In genomic region chr19:14555918-14556661, GRCh38 we compare ENCODE assay signal across 9 cellular contexts. TPM values are rescaled to one million over a fixed set of nuclear protein-coding genes. Genes with fewer than 3 reads are reported as not detected.
DNase-seq lines count a peak whose midpoint lies in the region; ATAC-seq, FAIRE-seq and TF ChIP-seq lines count a peak whose summit lies in the region.
"Had no signal": no experiment of that assay in that cellular context is flagged by ENCODE, and none has a peak within 500 bp of the region (broad histone marks: within the 10 kb centered on the region; RNA-seq: fewer than 3 reads in every experiment).

No MANE protein-coding gene starts in this region.

- TF ChIP-seq POLR2A in HepG2 (IDR thresholded peaks at IDR 0.05; ENCODE audit: insufficient read depth in 1 of 2, low read depth in 2 of 2, low read length in 2 of 2) (no peak), right lobe of liver (IDR thresholded peaks at IDR 0.05) (no peak), vagina (IDR thresholded peaks at IDR 0.05) (no peak)

- no peaks in the 10 kb centered on the region for H3K9me3 Mint-ChIP-seq in activated T-helper 17 cell treated with anti-CD3 and anti-CD28 coated beads, Interleukin-2, amount 50 U/mL, for 72 hours
- no peaks in the 10 kb centered on the region for H3K9me3 Mint-ChIP-seq in immature natural killer cell

- intact Hi-C loops in HepG2 (cut with micrococcal nuclease; ENCODE audit: unreplicated experiment), result no loop called here
- intact Hi-C loops in right lobe of liver (cut with DNase I), result loop anchor here in 1 of 2 donors (10.0 kb wide), 1 partner anchor 51 kb away; no protein-coding TSS in a partner anchor
- intact Hi-C loops in vagina (cut with DNase I), result no loop called here
- intact Hi-C loops in kidney (cut with DNase I), result no loop called here

- in situ Hi-C loops in HepG2 (cut with HindIII; ENCODE audit: extremely low pct_ligation_motif_present, low pct_unique_long_range_greater_than_20kb), result no loop called here

- peak overlapping the region; percentile 70 for H3K4me2 ChIP-seq in HepG2 (ENCODE audit: low read depth, low read length)

- H3K36me3 Mint-ChIP-seq in activated T-helper 17 cell treated with anti-CD3 and anti-CD28 coated beads, Interleukin-2, amount 50 U/mL, for 72 hours (ENCODE audit: low read depth), result peaks cover 10% of the 10 kb centered on the region
- H3K36me3 Mint-ChIP-seq in immature natural killer cell, result peaks cover 0 to 7% (median 0%) of the 10 kb centered on the region in 3 donors

- H3K4me1 Mint-ChIP-seq in activated T-helper 17 cell treated with anti-CD3 and anti-CD28 coated beads, Interleukin-2, amount 50 U/mL, for 72 hours, result peaks cover 13% of the 10 kb centered on the region
- peaks cover 56 to 58% of the 10 kb centered on the region in 2 donors for H3K4me1 Mint-ChIP-seq in immature natural killer cell

- H3K79me2 ChIP-seq in HepG2 (ENCODE audit: insufficient read depth, low read length), result peaks cover 51% of the 10 kb centered on the region

- TF ChIP-seq EP300 in HepG2 (IDR thresholded peaks at IDR 0.05; ENCODE audit: low read depth in 2 of 2, low read length in 2 of 2) (no peak), HepG2 (CRISPR knock-in tag; IDR thresholded peaks at IDR 0.05; ENCODE audit: borderline replicate concordance) (no peak)

- BruUV-seq in HepG2 (replicated peaks; lab: Mats Ljungman, UMichigan), result no TSS peak

- H3K4me1 ChIP-seq in HepG2 (ENCODE audit: insufficient read depth, low read length) (peaks cover 49% of the 10 kb centered on the region), right lobe of liver (peaks cover 0 to 48% (median 11%) of the 10 kb centered on the region in 4 donors), vagina (peaks cover 70% of the 10 kb centered on the region), kidney (ENCODE audit: control insufficient read depth in 1 of 2, insufficient read depth in 1 of 2, low read depth in 1 of 2, low read length in 2 of 2) (peaks cover 24 to 33% of the 10 kb centered on the region in 2 donors)

- no peaks in the 10 kb centered on the region for H3K27me3 Mint-ChIP-seq in activated T-helper 17 cell treated with anti-CD3 and anti-CD28 coated beads, Interleukin-2, amount 50 U/mL, for 72 hours
- peaks cover 0 to 11% (median 8%) of the 10 kb centered on the region in 3 donors for H3K27me3 Mint-ChIP-seq in immature natural killer cell (ENCODE audit: low read depth in 3 of 3)

- no peak for DNase-seq in HepG2 (ENCODE audit: low spot score)
- no peak for DNase-seq in right lobe of liver
- peak; percentile 39 to 54 (median 48) for DNase-seq in immature natural killer cell
- DNase-seq in vagina (ENCODE audit: extremely low spot score in 2 of 2), result no peak
- no peak for DNase-seq in activated gamma-delta T cell (lab: John Stamatoyannopoulos, UW)
- no peak for DNase-seq in NCI-H187 (lab: John Stamatoyannopoulos, UW)
- no peak for DNase-seq in kidney

- peak overlapping the region; percentile 70 for H3K4me3 Mint-ChIP-seq in activated T-helper 17 cell treated with anti-CD3 and anti-CD28 coated beads, Interleukin-2, amount 50 U/mL, for 72 hours
- peak overlapping the region; percentile 70 to 81 (median 79) for H3K4me3 Mint-ChIP-seq in immature natural killer cell

- H3K4me3 ChIP-seq in HepG2 (replicated peaks in 1 of 3; ENCODE audit: insufficient read depth in 1 of 3, low read depth in 2 of 3, low read length in 3 of 3) (no peak overlapping the region), right lobe of liver (no peak overlapping the region), vagina (peak overlapping the region in 1 of 2 donors; percentile 26), kidney (ENCODE audit: low read length in 2 of 2) (peak overlapping the region in 1 of 2 donors; percentile 21)

- CTCF ChIA-PET in HepG2 (lab: Yijun Ruan, JAX; ENCODE audit: low intra/inter-chr PET ratio, low total read pairs), result interaction anchor here (1.3 to 1.4 kb wide), 2 partner anchors 16 to 51 kb away, joined by 4 to 6 read pairs; partner anchors contain the start of gene NDUFB7

- POLR2A ChIA-PET in HepG2 (lab: Yijun Ruan, JAX), result interaction anchor here (1.1 to 2.6 kb wide), 3 partner anchors 36 to 38 kb away, joined by 3 to 17 read pairs (median 5); partner anchors contain the start of gene DNAJB1

- H3K27ac Mint-ChIP-seq in activated T-helper 17 cell treated with anti-CD3 and anti-CD28 coated beads, Interleukin-2, amount 50 U/mL, for 72 hours, result peak overlapping the region; percentile 90
- peak overlapping the region; percentile 85 to 99 (median 94) for H3K27ac Mint-ChIP-seq in immature natural killer cell

- H3K27me3 ChIP-seq in HepG2 (ENCODE audit: control insufficient read depth in 1 of 2, insufficient read depth in 2 of 2, low read length in 2 of 2) (no peaks in the 10 kb centered on the region), right lobe of liver (no peaks in the 10 kb centered on the region), vagina (no peaks in the 10 kb centered on the region)
- H3K27me3 ChIP-seq: neutrophil had no signal

- WGBS in HepG2 (ENCODE audit: low lambda C conversion rate), result 93% methylated on average over 12 of the region's 12 CpGs
- 85% methylated on average over 12 of the region's 12 CpGs for WGBS in right lobe of liver (ENCODE audit: insufficient coverage, low coverage, low lambda C conversion rate, missing lambda C conversion rate)

- FAIRE-seq in HepG2 (lab: Jason Lieb, UNC), result no peak
- no peak for FAIRE-seq in kidney (lab: Jason Lieb, UNC)

- H3K27ac ChIP-seq in HepG2 (ENCODE audit: extremely low read length, insufficient read depth, low read length) (no peak overlapping the region), right lobe of liver (no peak overlapping the region), vagina (peak overlapping the region; percentile 65), kidney (ENCODE audit: low read depth in 2 of 2, low read length in 2 of 2) (no peak overlapping the region)
- H3K27ac ChIP-seq: neutrophil had no signal

- no peak overlapping the region for H2AFZ ChIP-seq in HepG2 (ENCODE audit: low read length)

- H3K36me3 ChIP-seq in HepG2 (replicated peaks in 1 of 2; ENCODE audit: control insufficient read depth in 1 of 2, insufficient read depth in 2 of 2, low read length in 2 of 2) (peaks cover 3 to 4% of the 10 kb centered on the region in 2 experiments; a peak in 2 of 5 replicates), right lobe of liver (no peaks in the 10 kb centered on the region), vagina (no peaks in the 10 kb centered on the region), kidney (ENCODE audit: control insufficient read depth in 1 of 2, insufficient read depth in 2 of 2, low read length in 2 of 2) (no peaks in the 10 kb centered on the region)
- H3K36me3 ChIP-seq: neutrophil had no signal

- H3K9ac ChIP-seq in HepG2 (ENCODE audit: insufficient read depth, low read depth, low read length) (no peak overlapping the region), kidney (ENCODE audit: low read length in 2 of 2) (peak overlapping the region in 1 of 2 donors; percentile 26)

- ATAC-seq in HepG2 (no peak), right lobe of liver (no peak)
- peak; percentile 84 for ATAC-seq in activated T-helper 17 cell treated with anti-CD3 and anti-CD28 coated beads, Interleukin-2, amount 50 U/mL, for 72 hours (replicated peaks)

- no peak for TF ChIP-seq RAD21 in HepG2 (CRISPR knock-in tag; IDR thresholded peaks at IDR 0.05)

- no peaks in the 10 kb centered on the region for H3K9me3 ChIP-seq in HepG2 (ENCODE audit: low read length)
- H3K9me3 ChIP-seq in right lobe of liver, result no peaks in the 10 kb centered on the region
- no peaks in the 10 kb centered on the region for H3K9me3 ChIP-seq in vagina
- H3K9me3 ChIP-seq in kidney (ENCODE audit: control insufficient read depth in 1 of 2, low read length in 2 of 2), result no peaks in the 10 kb centered on the region
- H3K9me3 ChIP-seq: neutrophil had no signal

- TF ChIP-seq CTCF in HepG2 (CRISPR knock-in tag; IDR thresholded peaks at IDR 0.05), result no peak
- TF ChIP-seq CTCF in right lobe of liver (IDR thresholded peaks at IDR 0.05), result no peak
- TF ChIP-seq CTCF in vagina (IDR thresholded peaks at IDR 0.05), result no peak
- no peak for TF ChIP-seq CTCF in kidney (IDR thresholded peaks at IDR 0.05; ENCODE audit: borderline replicate concordance, extremely low read depth, insufficient read depth)

- H4K20me1 ChIP-seq in HepG2 (ENCODE audit: insufficient read depth, low read length), result no peaks in the 10 kb centered on the region; the same call in 1 of the 2 replicates

RNA-seq across cellular contexts. Expression of gene NDUFB7, which starts 15.8 kb away (rescaled TPM):
- total RNA-seq in HepG2 (2016; rRNA removed; fragmentation: Illumina TruSeq; extraction: Trizol) (198 and 244 TPM in 2 replicates), right lobe of liver (100 to 1,000 TPM in 4 of 6 experiments, 10 to 100 TPM in 2; 81.7 to 275 (median 112) TPM), vagina (375 TPM), kidney (146 TPM)
- total RNA-seq in HepG2 (2016; cell fraction: cytosol; rRNA removed; fragmentation: Illumina TruSeq; extraction: Trizol; ENCODE audit: low read depth), result 82.1 and 95.0 TPM in 2 replicates
- 211 and 273 TPM in 2 replicates for total RNA-seq in HepG2 (2016; cell fraction: insoluble cytoplasmic fraction; rRNA removed; fragmentation: Illumina TruSeq; extraction: Trizol)
- total RNA-seq in HepG2 (2016; cell fraction: membrane; rRNA removed; fragmentation: Illumina TruSeq; extraction: Trizol), result 110 and 154 TPM in 2 replicates
- total RNA-seq in HepG2 (2016; cell fraction: nucleus; rRNA removed; fragmentation: Illumina TruSeq; extraction: Trizol), result 70.6 and 78.7 TPM in 2 replicates
- polyA plus RNA-seq in HepG2 (2011; rRNA removed) (156 and 192 TPM in 2 replicates), immature natural killer cell (100 to 1,000 TPM; 400 to 782 (median 502) TPM), kidney (ENCODE audit: insufficient read depth, low read depth, low replicate concordance) (894 TPM)
- polyA plus RNA-seq in HepG2 (2011; cell fraction: cytosol; rRNA removed), result 190 and 437 TPM in 2 replicates
- polyA plus RNA-seq in HepG2 (2011; cell fraction: nucleus; rRNA removed), result 175 and 191 TPM in 2 replicates
- 61.7 and 64.5 TPM in 2 replicates for polyA plus RNA-seq in HepG2 (2012)
- 81.2 and 92.7 TPM in 2 replicates for polyA plus RNA-seq in HepG2 (2016; cell fraction: cytosol; fragmentation: Illumina TruSeq; extraction: Trizol; ENCODE audit: low read depth)
- 241 and 259 TPM in 2 replicates for polyA plus RNA-seq in HepG2 (2016; cell fraction: insoluble cytoplasmic fraction; fragmentation: Illumina TruSeq; extraction: Trizol; ENCODE audit: low read depth)
- polyA plus RNA-seq in HepG2 (2016; cell fraction: membrane; fragmentation: Illumina TruSeq; extraction: Trizol; ENCODE audit: low read depth), result 104 and 120 TPM in 2 replicates
- polyA plus RNA-seq in HepG2 (2016; cell fraction: nucleus; fragmentation: Illumina TruSeq; extraction: Trizol; ENCODE audit: insufficient read depth, low read depth), result 132 and 145 TPM in 2 replicates
- polyA minus RNA-seq in HepG2 (2011; rRNA and poly(A)+ RNA removed; ENCODE audit: low replicate concordance), result 70.0 and 85.2 TPM in 2 replicates
- polyA minus RNA-seq in HepG2 (2011; cell fraction: cytosol; rRNA and poly(A)+ RNA removed), result 35.3 and 38.9 TPM in 2 replicates
- polyA minus RNA-seq in HepG2 (2011; cell fraction: nucleus; rRNA and poly(A)+ RNA removed), result 12.1 and 13.1 TPM in 2 replicates
- 100 to 1,000 TPM in 1 of 2 donors, 10 to 100 TPM in 1; 79.7 to 132 TPM for total RNA-seq in activated T-helper 17 cell treated with anti-CD3 and anti-CD28 coated beads, Interleukin-2, amount 50 U/mL, for 72 hours

RNA-seq across cellular contexts. Expression of gene TECR, which starts 26.7 kb away (rescaled TPM):
- total RNA-seq in HepG2 (2016; rRNA removed; fragmentation: Illumina TruSeq; extraction: Trizol), result 25.9 and 54.9 TPM in 2 replicates
- 25.1 and 26.1 TPM in 2 replicates for total RNA-seq in HepG2 (2016; cell fraction: cytosol; rRNA removed; fragmentation: Illumina TruSeq; extraction: Trizol; ENCODE audit: low read depth)
- 24.8 and 55.4 TPM in 2 replicates for total RNA-seq in HepG2 (2016; cell fraction: insoluble cytoplasmic fraction; rRNA removed; fragmentation: Illumina TruSeq; extraction: Trizol)
- 23.9 and 26.8 TPM in 2 replicates for total RNA-seq in HepG2 (2016; cell fraction: membrane; rRNA removed; fragmentation: Illumina TruSeq; extraction: Trizol)
- total RNA-seq in HepG2 (2016; cell fraction: nucleus; rRNA removed; fragmentation: Illumina TruSeq; extraction: Trizol), result 68.9 and 76.1 TPM in 2 replicates
- polyA plus RNA-seq in HepG2 (2011; rRNA removed), result 121 and 137 TPM in 2 replicates
- polyA plus RNA-seq in HepG2 (2011; cell fraction: cytosol; rRNA removed), result 131 and 134 TPM in 2 replicates
- 178 and 205 TPM in 2 replicates for polyA plus RNA-seq in HepG2 (2011; cell fraction: nucleus; rRNA removed)
- polyA plus RNA-seq in HepG2 (2012), result 94.0 and 122 TPM in 2 replicates
- 70.2 and 77.8 TPM in 2 replicates for polyA plus RNA-seq in HepG2 (2016; cell fraction: cytosol; fragmentation: Illumina TruSeq; extraction: Trizol; ENCODE audit: low read depth)
- polyA plus RNA-seq in HepG2 (2016; cell fraction: insoluble cytoplasmic fraction; fragmentation: Illumina TruSeq; extraction: Trizol; ENCODE audit: low read depth), result 52.7 and 78.7 TPM in 2 replicates
- 63.3 and 69.9 TPM in 2 replicates for polyA plus RNA-seq in HepG2 (2016; cell fraction: membrane; fragmentation: Illumina TruSeq; extraction: Trizol; ENCODE audit: low read depth)
- 231 and 244 TPM in 2 replicates for polyA plus RNA-seq in HepG2 (2016; cell fraction: nucleus; fragmentation: Illumina TruSeq; extraction: Trizol; ENCODE audit: insufficient read depth, low read depth)
- polyA minus RNA-seq in HepG2 (2011; rRNA and poly(A)+ RNA removed; ENCODE audit: low replicate concordance), result 243 and 582 TPM in 2 replicates
- polyA minus RNA-seq in HepG2 (2011; cell fraction: cytosol; rRNA and poly(A)+ RNA removed), result 99.1 and 118 TPM in 2 replicates
- 62.2 and 64.2 TPM in 2 replicates for polyA minus RNA-seq in HepG2 (2011; cell fraction: nucleus; rRNA and poly(A)+ RNA removed)
- 10 to 100 TPM; 37.9 to 99.0 (median 77.0) TPM for total RNA-seq in right lobe of liver
- total RNA-seq in activated T-helper 17 cell treated with anti-CD3 and anti-CD28 coated beads, Interleukin-2, amount 50 U/mL, for 72 hours, result 100 to 1,000 TPM; 100 to 139 TPM
- 100 to 1,000 TPM; 203 to 317 (median 289) TPM for polyA plus RNA-seq in immature natural killer cell
- 110 TPM for total RNA-seq in vagina
- total RNA-seq in kidney, result 132 TPM
- 280 TPM for polyA plus RNA-seq in kidney (ENCODE audit: insufficient read depth, low read depth, low replicate concordance)

RNA-seq across cellular contexts. Expression of gene CLEC17A, which starts 26.8 kb away (rescaled TPM):
- total RNA-seq in HepG2 (2016; rRNA removed; fragmentation: Illumina TruSeq; extraction: Trizol) (not detected in 2 replicates), right lobe of liver (not detected), vagina (not detected), kidney (0.76 TPM)
- total RNA-seq in HepG2 (2016; cell fraction: cytosol; rRNA removed; fragmentation: Illumina TruSeq; extraction: Trizol; ENCODE audit: low read depth), result not detected in 2 replicates
- total RNA-seq in HepG2 (2016; cell fraction: insoluble cytoplasmic fraction; rRNA removed; fragmentation: Illumina TruSeq; extraction: Trizol), result not detected in 2 replicates
- not detected in 2 replicates for total RNA-seq in HepG2 (2016; cell fraction: membrane; rRNA removed; fragmentation: Illumina TruSeq; extraction: Trizol)
- total RNA-seq in HepG2 (2016; cell fraction: nucleus; rRNA removed; fragmentation: Illumina TruSeq; extraction: Trizol), result not detected in 2 replicates
- polyA plus RNA-seq in HepG2 (2011; rRNA removed) (not detected in 2 replicates), immature natural killer cell (under 1 TPM in 1 of 3 donors, not detected in 2; 0.62 TPM), kidney (ENCODE audit: insufficient read depth, low read depth, low replicate concordance) (not detected)
- not detected in 2 replicates for polyA plus RNA-seq in HepG2 (2011; cell fraction: cytosol; rRNA removed)
- not detected in 2 replicates for polyA plus RNA-seq in HepG2 (2011; cell fraction: nucleus; rRNA removed)
- polyA plus RNA-seq in HepG2 (2012), result not detected in 2 replicates
- polyA plus RNA-seq in HepG2 (2016; cell fraction: cytosol; fragmentation: Illumina TruSeq; extraction: Trizol; ENCODE audit: low read depth), result not detected in 2 replicates
- polyA plus RNA-seq in HepG2 (2016; cell fraction: insoluble cytoplasmic fraction; fragmentation: Illumina TruSeq; extraction: Trizol; ENCODE audit: low read depth), result not detected in 2 replicates
- not detected in 2 replicates for polyA plus RNA-seq in HepG2 (2016; cell fraction: membrane; fragmentation: Illumina TruSeq; extraction: Trizol; ENCODE audit: low read depth)
- not detected in 2 replicates for polyA plus RNA-seq in HepG2 (2016; cell fraction: nucleus; fragmentation: Illumina TruSeq; extraction: Trizol; ENCODE audit: insufficient read depth, low read depth)
- polyA minus RNA-seq in HepG2 (2011; rRNA and poly(A)+ RNA removed; ENCODE audit: low replicate concordance), result 0.33 TPM in 1 of 2 replicates, not detected in the other
- not detected in 2 replicates for polyA minus RNA-seq in HepG2 (2011; cell fraction: cytosol; rRNA and poly(A)+ RNA removed)
- not detected in 2 replicates for polyA minus RNA-seq in HepG2 (2011; cell fraction: nucleus; rRNA and poly(A)+ RNA removed)
- 1 to 10 TPM in 1 of 2 donors, under 1 TPM in 1; 0.78 to 2.0 TPM for total RNA-seq in activated T-helper 17 cell treated with anti-CD3 and anti-CD28 coated beads, Interleukin-2, amount 50 U/mL, for 72 hours

RNA-seq across cellular contexts. Expression of gene DNAJB1, which starts 37.9 kb away (rescaled TPM):
- total RNA-seq in HepG2 (2016; rRNA removed; fragmentation: Illumina TruSeq; extraction: Trizol) (87.5 and 101 TPM in 2 replicates), right lobe of liver (10 to 100 TPM; 35.7 to 76.8 (median 52.1) TPM), vagina (164 TPM), kidney (77.9 TPM)
- total RNA-seq in HepG2 (2016; cell fraction: cytosol; rRNA removed; fragmentation: Illumina TruSeq; extraction: Trizol; ENCODE audit: low read depth), result 43.8 and 48.3 TPM in 2 replicates
- total RNA-seq in HepG2 (2016; cell fraction: insoluble cytoplasmic fraction; rRNA removed; fragmentation: Illumina TruSeq; extraction: Trizol), result 87.7 and 97.3 TPM in 2 replicates
- total RNA-seq in HepG2 (2016; cell fraction: membrane; rRNA removed; fragmentation: Illumina TruSeq; extraction: Trizol), result 100 and 105 TPM in 2 replicates
- 40.6 and 45.4 TPM in 2 replicates for total RNA-seq in HepG2 (2016; cell fraction: nucleus; rRNA removed; fragmentation: Illumina TruSeq; extraction: Trizol)
- polyA plus RNA-seq in HepG2 (2011; rRNA removed) (97.3 and 108 TPM in 2 replicates), immature natural killer cell (100 to 1,000 TPM; 116 to 164 (median 120) TPM), kidney (ENCODE audit: insufficient read depth, low read depth, low replicate concordance) (122 TPM)
- 90.1 and 116 TPM in 2 replicates for polyA plus RNA-seq in HepG2 (2011; cell fraction: cytosol; rRNA removed)
- 41.8 and 55.7 TPM in 2 replicates for polyA plus RNA-seq in HepG2 (2011; cell fraction: nucleus; rRNA removed)
- 45.3 and 99.6 TPM in 2 replicates for polyA plus RNA-seq in HepG2 (2012)
- polyA plus RNA-seq in HepG2 (2016; cell fraction: cytosol; fragmentation: Illumina TruSeq; extraction: Trizol; ENCODE audit: low read depth), result 43.8 and 48.0 TPM in 2 replicates
- 139 and 144 TPM in 2 replicates for polyA plus RNA-seq in HepG2 (2016; cell fraction: insoluble cytoplasmic fraction; fragmentation: Illumina TruSeq; extraction: Trizol; ENCODE audit: low read depth)
- polyA plus RNA-seq in HepG2 (2016; cell fraction: membrane; fragmentation: Illumina TruSeq; extraction: Trizol; ENCODE audit: low read depth), result 72.7 and 75.0 TPM in 2 replicates
- polyA plus RNA-seq in HepG2 (2016; cell fraction: nucleus; fragmentation: Illumina TruSeq; extraction: Trizol; ENCODE audit: insufficient read depth, low read depth), result 76.4 and 83.8 TPM in 2 replicates
- 94.0 and 151 TPM in 2 replicates for polyA minus RNA-seq in HepG2 (2011; rRNA and poly(A)+ RNA removed; ENCODE audit: low replicate concordance)
- polyA minus RNA-seq in HepG2 (2011; cell fraction: cytosol; rRNA and poly(A)+ RNA removed), result 34.2 and 35.4 TPM in 2 replicates
- 42.7 and 47.7 TPM in 2 replicates for polyA minus RNA-seq in HepG2 (2011; cell fraction: nucleus; rRNA and poly(A)+ RNA removed)
- total RNA-seq in activated T-helper 17 cell treated with anti-CD3 and anti-CD28 coated beads, Interleukin-2, amount 50 U/mL, for 72 hours, result 100 to 1,000 TPM in 1 of 2 donors, 10 to 100 TPM in 1; 79.4 to 140 TPM

Comparison
In these comparisons a context has a peak if more than half of its experiments do, and no peak if none do; other contexts are left out.
1. DNase-seq: peak in immature natural killer cell (3 of 3); none in HepG2 (single experiment), right lobe of liver (0 of 3), vagina (0 of 2), activated gamma-delta T cell (single experiment), NCI-H187 (0 of 2) and kidney (single experiment).